ENCODE assay signal across 1 cellular context in genomic region chr7:140562921-140563600, GRCh38.
TF ChIP-seq lines count a peak whose summit lies in the region.

No MANE protein-coding gene starts in this region.

TF ChIP-seq in SK-N-SH treated with all-trans-retinoic acid at 6 μM for 48 hours, 23 proteins besides CTCF, POLR2A, EP300 and RAD21 (continued from another document):
- TF ChIP-seq PATZ1 (CRISPR knock-in tag; IDR thresholded peaks at IDR 0.05; ENCODE audit: borderline replicate concordance) (no peak), ZC3H10 (CRISPR knock-in tag; IDR thresholded peaks at IDR 0.05) (no peak), CREB5 (CRISPR knock-in tag; IDR thresholded peaks at IDR 0.05; ENCODE audit: low read depth) (no peak), POU6F1 (CRISPR knock-in tag; IDR thresholded peaks at IDR 0.05; ENCODE audit: borderline replicate concordance, low read depth) (no peak)
